Comparison of ENCODE assay signal across 35 cellular contexts in the genomic region with DNA sequence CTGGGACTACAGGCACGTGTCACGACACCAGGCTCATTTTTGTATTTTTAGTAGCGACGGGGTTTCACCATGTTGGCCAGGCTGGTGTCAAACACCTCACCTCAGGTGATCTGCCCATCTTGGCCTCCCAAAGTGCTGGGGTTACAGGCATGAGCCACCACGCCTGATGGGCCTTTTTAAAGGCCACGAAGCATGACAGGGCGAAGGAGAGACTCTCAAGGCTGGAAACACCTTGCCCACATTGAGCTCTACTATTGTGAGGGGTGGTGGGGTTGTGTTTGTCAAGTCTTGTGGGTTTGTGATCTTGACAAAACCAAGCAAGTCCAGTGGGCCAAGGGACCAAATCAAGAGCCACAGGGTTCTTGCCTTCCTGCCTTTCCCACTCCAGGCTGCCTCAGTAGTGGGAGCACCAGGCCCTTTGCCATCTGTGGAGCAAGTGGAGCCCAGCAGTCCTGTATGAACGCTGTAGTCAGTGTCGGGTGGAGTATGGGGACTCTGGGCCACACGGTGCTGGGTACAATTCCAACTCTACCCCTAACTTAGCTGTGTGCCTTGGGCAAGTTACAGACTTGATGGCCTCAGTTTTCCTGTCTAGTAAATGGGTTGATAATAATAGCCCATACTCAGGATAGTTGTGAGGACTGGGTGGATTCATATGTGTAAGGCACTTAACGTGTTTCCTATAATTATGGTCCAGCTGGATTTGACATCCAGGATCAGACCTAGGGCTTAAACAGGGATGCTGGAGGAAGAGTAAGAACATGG. TPM values are rescaled to one million over a fixed set of nuclear protein-coding genes. Genes with fewer than 3 reads are reported as not detected.
DNase-seq lines count a peak whose midpoint lies in the region; ATAC-seq, FAIRE-seq and TF ChIP-seq lines count a peak whose summit lies in the region.
"Had no signal": no experiment of that assay in that cellular context is flagged by ENCODE, and none has a peak within 500 bp of the region (broad histone marks: within the 10 kb centered on the region; RNA-seq: fewer than 3 reads in every experiment).

No MANE protein-coding gene starts in this region.

- TF ChIP-seq CTCF in K562 (IDR thresholded peaks at IDR 0.05 in 2 of 3, conservative IDR thresholded peaks at IDR 0.05 in 1 of 3; ENCODE audit: insufficient read depth in 2 of 3, low read depth in 1 of 3, low read length in 3 of 3): no peak

- CTCF ChIA-PET in K562 (lab: Yijun Ruan, JAX; ENCODE audit: low intra/inter-chr PET ratio): interaction anchor here (0.6 kb wide), 1 partner anchor 408 kb away, joined by 4 read pairs; no protein-coding TSS in a partner anchor

- H3K9me1 ChIP-seq in K562 (ENCODE audit: control insufficient read depth, insufficient read depth, low read length): no peaks in the 10 kb centered on the region

- TF ChIP-seq POLR2A in GM19193 (IDR thresholded peaks at IDR 0.05; ENCODE audit: extremely low read depth, insufficient read depth, insufficient read length) (peak; percentile 10), K562 (conservative IDR thresholded peaks at IDR 0.05) (no peak)

- TF ChIP-seq RAD21 in K562 (CRISPR knock-in tag; conservative IDR thresholded peaks at IDR 0.05 in 1 of 2, IDR thresholded peaks at IDR 0.05 in 1 of 2): no peak

- DNase-seq in activated T-cell treated with anti-CD3 and anti-CD28 coated beads, Interleukin-2, amount 50 U/mL, for 72 hours: no peak
- DNase-seq in activated T-cell treated with anti-CD3 and anti-CD28 coated beads, Interleukin-2, amount 50 U/mL, for 1 hour: no peak
- DNase-seq in K562 (ENCODE audit: extremely low read depth in 1 of 4, low spot score in 3 of 4) (no peak), NCI-H146 treated with DMSO at 0.1 percent for 48 hours (lab: John Stamatoyannopoulos, UW; ENCODE audit: unreplicated experiment) (no peak)
- DNase-seq in stimulated activated effector memory CD8-positive, alpha-beta T cell treated with anti-CD3 and anti-CD28 coated beads, Interleukin-12 subunit alpha, Interleukin-12 subunit beta, amount 100 ng/mL, for 72 hours (ENCODE audit: low spot score in 2 of 2): no peak
- DNase-seq: activated CD4-positive, alpha-beta T cell treated with anti-CD3 and anti-CD28 coated beads for 1 hour; activated T-cell treated with anti-CD3 and anti-CD28 coated beads, Interleukin-2, amount 50 U/mL, for 48 hours; AML-193; CD4-positive, alpha-beta T cell; colonic mucosa; effector CD8-positive, alpha-beta T cell; EL; H9; immature natural killer cell; left colon; mammary epithelial cell; MM.1S; NCI-H1105 treated with DMSO at 0.1 percent for 48 hours; NCI-H2029; NCI-H524 treated with DMSO at 0.1 percent for 48 hours; retina; SHP77; small intestine; tibial artery had no signal

- no TSS peak for BruUV-seq in K562 (replicated peaks; lab: Mats Ljungman, UMichigan)

- intact Hi-C loops in K562 (cut with micrococcal nuclease): loop anchor here (10.0 kb wide), 3 partner anchors 204 to 514 kb away; no protein-coding TSS in a partner anchor

- 67% methylated on average over 11 of the region's 11 CpGs for WGBS in K562 (ENCODE audit: insufficient coverage, low coverage, missing lambda C conversion rate)

- peaks cover 2 to 20% of the 10 kb centered on the region in 2 donors for H3K36me3 Mint-ChIP-seq in activated T-cell treated with anti-CD3 and anti-CD28 coated beads, Interleukin-2, amount 50 U/mL, for 72 hours (ENCODE audit: insufficient read depth in 2 of 2)
- H3K36me3 Mint-ChIP-seq in stimulated activated effector memory CD8-positive, alpha-beta T cell treated with anti-CD3 and anti-CD28 coated beads, Interleukin-12 subunit alpha, Interleukin-12 subunit beta, amount 100 ng/mL, for 72 hours: peaks cover 60% of the 10 kb centered on the region
- H3K36me3 Mint-ChIP-seq: neural progenitor cell had no signal

- peaks cover 26% of the 10 kb centered on the region; the same call in 2 of the 3 replicates for H3K36me3 ChIP-seq in K562 (ENCODE audit: control insufficient read depth, insufficient read depth, low read length)
- H3K36me3 ChIP-seq: colonic mucosa, neural progenitor cell had no signal

- peak overlapping the region; percentile 42 for H3K27ac Mint-ChIP-seq in activated T-cell treated with anti-CD3 and anti-CD28 coated beads, Interleukin-2, amount 50 U/mL, for 72 hours
- peak overlapping the region; percentile 55 for H3K27ac Mint-ChIP-seq in stimulated activated effector memory CD8-positive, alpha-beta T cell treated with anti-CD3 and anti-CD28 coated beads, Interleukin-12 subunit alpha, Interleukin-12 subunit beta, amount 100 ng/mL, for 72 hours
- H3K27ac Mint-ChIP-seq: neural progenitor cell had no signal

- no peaks in the 10 kb centered on the region for H3K27me3 Mint-ChIP-seq in activated T-cell treated with anti-CD3 and anti-CD28 coated beads, Interleukin-2, amount 50 U/mL, for 72 hours (ENCODE audit: low read depth)
- H3K27me3 Mint-ChIP-seq: activated naive CD8-positive, alpha-beta T cell; CD4-positive, alpha-beta T cell had no signal

- H4K20me1 ChIP-seq in K562 (replicated peaks; ENCODE audit: control insufficient read depth, insufficient read depth, low read length): no peaks in the 10 kb centered on the region

- no peaks in the 10 kb centered on the region for H3K79me2 ChIP-seq in K562 (ENCODE audit: control insufficient read depth, insufficient read depth, low read length)
- H3K79me2 ChIP-seq: parathyroid adenoma had no signal

- peaks cover 0 to 4% of the 10 kb centered on the region in 2 experiments; a peak in 1 of 5 replicates for H3K27me3 ChIP-seq in K562 (ENCODE audit: control insufficient read depth in 2 of 2, insufficient read depth in 2 of 2, low read length in 2 of 2)
- H3K27me3 ChIP-seq: ascending aorta, cardiac muscle cell, colonic mucosa, neural progenitor cell, tibial artery, vagina had no signal

- no peaks in the 10 kb centered on the region for H3K9me3 ChIP-seq in K562 (replicated peaks; ENCODE audit: control insufficient read depth, insufficient read depth, low read depth, low read length)
- H3K9me3 ChIP-seq: ascending aorta, colonic mucosa, tibial artery, vagina had no signal

- H3K27ac ChIP-seq in K562 (ENCODE audit: extremely low read depth, low read depth, low read length): no peak overlapping the region
- H3K27ac ChIP-seq: ascending aorta, cardiac muscle cell, colonic mucosa, HL-60, KMS-11, neural progenitor cell, parathyroid adenoma, tibial artery, vagina had no signal

- H3K9me3 Mint-ChIP-seq in activated T-cell treated with anti-CD3 and anti-CD28 coated beads, Interleukin-2, amount 50 U/mL, for 72 hours: no peaks in the 10 kb centered on the region
- H3K9me3 Mint-ChIP-seq in stimulated activated effector memory CD8-positive, alpha-beta T cell treated with anti-CD3 and anti-CD28 coated beads, Interleukin-12 subunit alpha, Interleukin-12 subunit beta, amount 100 ng/mL, for 72 hours: no peaks in the 10 kb centered on the region
- H3K9me3 Mint-ChIP-seq: CD4-positive, alpha-beta T cell; H9; neural progenitor cell had no signal

- H2AFZ ChIP-seq in K562 (ENCODE audit: low read depth, low read length): no peak overlapping the region
- H2AFZ ChIP-seq: neural progenitor cell, parathyroid adenoma had no signal

- ATAC-seq in activated T-cell treated with anti-CD3 and anti-CD28 coated beads, Interleukin-2, amount 50 U/mL, for 72 hours (replicated peaks in 1 of 2): peak; percentile 14 to 19
- ATAC-seq in K562 (no peak), HG02852 (IDR thresholded peaks at IDR 0.05; ENCODE audit: unreplicated experiment) (no peak), GM19455 (IDR thresholded peaks at IDR 0.05; ENCODE audit: unreplicated experiment) (no peak)
- peak; percentile 36 for ATAC-seq in stimulated activated effector memory CD8-positive, alpha-beta T cell treated with anti-CD3 and anti-CD28 coated beads, Interleukin-12 subunit alpha, Interleukin-12 subunit beta, amount 100 ng/mL, for 72 hours

- H3K4me2 ChIP-seq in K562 (ENCODE audit: insufficient read depth, low read length): no peak overlapping the region
- H3K4me2 ChIP-seq: KMS-11, neural progenitor cell had no signal

- H3K4me1 ChIP-seq in K562 (replicated peaks in 1 of 2; ENCODE audit: control insufficient read depth in 2 of 2, insufficient read depth in 2 of 2, low read length in 2 of 2): peaks cover 0 to 3% of the 10 kb centered on the region in 2 experiments; a peak in 2 of 5 replicates
- H3K4me1 ChIP-seq: ascending aorta, colonic mucosa, parathyroid adenoma, vagina had no signal

- in situ Hi-C loops in K562 (cut with MboI): no loop called here

- no peak overlapping the region for H3K4me3 ChIP-seq in K562
- H3K4me3 ChIP-seq: ascending aorta, cardiac muscle cell, colonic mucosa, neural progenitor cell, tibial artery, vagina had no signal

- no peak for TF ChIP-seq EP300 in K562 (IDR thresholded peaks at IDR 0.05; ENCODE audit: low read length)

- H3K4me3 Mint-ChIP-seq in activated T-cell treated with anti-CD3 and anti-CD28 coated beads, Interleukin-2, amount 50 U/mL, for 72 hours: no peak overlapping the region
- H3K4me3 Mint-ChIP-seq in stimulated activated effector memory CD8-positive, alpha-beta T cell treated with anti-CD3 and anti-CD28 coated beads, Interleukin-12 subunit alpha, Interleukin-12 subunit beta, amount 100 ng/mL, for 72 hours: no peak overlapping the region
- H3K4me3 Mint-ChIP-seq: activated naive CD8-positive, alpha-beta T cell; CD4-positive, alpha-beta T cell; immature natural killer cell; neural progenitor cell had no signal

- H3K9ac ChIP-seq in K562 (ENCODE audit: insufficient read depth in 1 of 2, low read depth in 2 of 2, low read length in 2 of 2): no peak overlapping the region
- H3K9ac ChIP-seq: KMS-11, neural progenitor cell, parathyroid adenoma had no signal

- no peak for FAIRE-seq in K562 (lab: Jason Lieb, UNC)
- FAIRE-seq: small intestine had no signal

- peaks cover 11% of the 10 kb centered on the region for H3K4me1 Mint-ChIP-seq in activated T-cell treated with anti-CD3 and anti-CD28 coated beads, Interleukin-2, amount 50 U/mL, for 72 hours (ENCODE audit: low read depth)
- H3K4me1 Mint-ChIP-seq in stimulated activated effector memory CD8-positive, alpha-beta T cell treated with anti-CD3 and anti-CD28 coated beads, Interleukin-12 subunit alpha, Interleukin-12 subunit beta, amount 100 ng/mL, for 72 hours: peaks cover 6% of the 10 kb centered on the region
- H3K4me1 Mint-ChIP-seq: immature natural killer cell had no signal

- POLR2A ChIA-PET in K562 (lab: Yijun Ruan, JAX): interaction anchor here (0.6 to 0.7 kb wide), 3 partner anchors 76 to 1297 kb away, joined by 3 read pairs; no protein-coding TSS in a partner anchor

RNA-seq across cellular contexts. Expression of gene EDEM1, which starts 33.3 kb away (rescaled TPM):
- total RNA-seq in activated T-cell treated with anti-CD3 and anti-CD28 coated beads, Interleukin-2, amount 50 U/mL, for 72 hours: 100 to 1,000 TPM; 225 to 272 TPM
- total RNA-seq in K562 (2011; cell fraction: chromatin; rRNA removed; ENCODE audit: low replicate concordance): 59.6 and 88.6 TPM in 2 replicates
- 36.5 and 42.8 TPM in 2 replicates for total RNA-seq in K562 (2011; cell fraction: nucleolus; rRNA removed)
- 58.9 and 67.9 TPM in 2 replicates for total RNA-seq in K562 (2011; cell fraction: nucleoplasm; rRNA removed)
- 9.3 and 17.9 TPM in 2 replicates for total RNA-seq in K562 (2014; rRNA removed)
- total RNA-seq in K562 (2014; rRNA removed; fragmentation: Illumina TruSeq; extraction: Trizol): 16.7 and 17.4 TPM in 2 replicates
- 11.5 and 14.3 TPM in 2 replicates for total RNA-seq in K562 (2015; rRNA removed; fragmentation: Illumina TruSeq; extraction: Trizol)
- total RNA-seq in K562 (2021): 24.6 and 32.9 TPM in 2 replicates
- 36.7 and 37.6 TPM in 2 replicates for polyA plus RNA-seq in K562 (2011; rRNA removed)
- polyA plus RNA-seq in K562 (2011; cell fraction: cytosol; rRNA removed): 18.1 and 21.2 TPM in 2 replicates
- polyA plus RNA-seq in K562 (2011; cell fraction: nucleus; rRNA removed): 32.0 and 53.9 TPM in 2 replicates
- polyA plus RNA-seq in K562 (2012): 9.6 and 20.6 TPM in 2 replicates
- polyA plus RNA-seq in K562 (2014; fragmentation: Illumina TruSeq; extraction: Trizol): 12.8 and 13.9 TPM in 2 replicates
- 1 to 10 TPM; 6.2 to 8.8 TPM for polyA plus RNA-seq in K562 (2014; fragmentation: Nextera tagmentation; extraction: Ambion mirVana)
- 15.2 and 20.7 TPM in 2 replicates for polyA plus RNA-seq in K562 (2014; rRNA removed)
- 42.0 and 44.5 TPM in 2 replicates for polyA minus RNA-seq in K562 (2011; rRNA and poly(A)+ RNA removed)
- polyA minus RNA-seq in K562 (2011; cell fraction: cytosol; rRNA and poly(A)+ RNA removed): 21.0 and 33.3 TPM in 2 replicates
- polyA minus RNA-seq in K562 (2011; cell fraction: nucleus; rRNA and poly(A)+ RNA removed): 24.0 and 38.5 TPM in 2 replicates

Comparison
In these comparisons a context has a peak if more than half of its experiments do, and no peak if none do; other contexts are left out.
1. ATAC-seq: peak in activated T-cell treated with anti-CD3 and anti-CD28 coated beads, Interleukin-2, amount 50 U/mL, for 72 hours (2 of 2) and stimulated activated effector memory CD8-positive, alpha-beta T cell treated with anti-CD3 and anti-CD28 coated beads, Interleukin-12 subunit alpha, Interleukin-12 subunit beta, amount 100 ng/mL, for 72 hours (single experiment); none in K562 (single experiment), HG02852 (single experiment) and GM19455 (single experiment).